ENCODE assay signal across 13 cellular contexts in the genomic region with DNA sequence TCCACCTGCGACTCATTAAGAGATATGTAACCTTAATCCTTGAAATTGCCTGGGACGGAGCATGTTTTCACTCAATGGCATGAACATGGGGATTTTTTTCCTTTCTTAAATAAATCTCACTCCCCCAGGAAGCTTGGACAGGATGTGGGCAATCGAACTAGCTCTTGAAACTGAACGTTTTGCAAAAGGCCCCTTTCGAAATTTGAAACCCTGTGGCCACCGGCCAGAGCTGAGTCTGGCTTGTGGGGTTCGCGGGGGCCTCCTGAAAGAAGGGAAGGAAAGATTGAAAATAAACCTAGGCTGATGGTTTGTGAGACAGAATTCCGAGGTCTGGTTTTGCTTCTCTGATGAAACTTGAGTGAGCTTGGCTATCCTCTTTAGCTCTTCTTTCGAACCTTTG.
DNase-seq lines count a peak whose midpoint lies in the region; ATAC-seq and TF ChIP-seq lines count a peak whose summit lies in the region.
"Had no signal": no experiment of that assay in that cellular context is flagged by ENCODE, and none has a peak within 500 bp of the region (broad histone marks: within the 10 kb centered on the region; RNA-seq: fewer than 3 reads in every experiment).

No MANE protein-coding gene starts in this region.

- CTCF ChIA-PET in activated CD8-positive, alpha-beta T cell treated with anti-CD3 and anti-CD28 coated beads for 36 hours (lab: Charles Lee), result no interaction called here

- H3K27me3 ChIP-seq in adrenal gland (no peaks in the 10 kb centered on the region), layer of hippocampus (ENCODE audit: control insufficient read depth, insufficient read depth, low read length) (no peaks in the 10 kb centered on the region), suprapubic skin (peaks cover 11% of the 10 kb centered on the region)
- H3K27me3 ChIP-seq: tibial nerve had no signal

- H3K9me3 Mint-ChIP-seq in activated CD8-positive, alpha-beta T cell treated with anti-CD3 and anti-CD28 coated beads for 36 hours, result no peaks in the 10 kb centered on the region
- H3K9me3 Mint-ChIP-seq: natural killer cell treated with Interleukin-12 subunit alpha and Interleukin-12 subunit beta and Interleukin-15 and Interleukin-18, amount 100 ng/mL, for 72 hours had no signal

- DNase-seq in HFF-Myc (ENCODE audit: extremely low read depth, low read depth) (peak; percentile 82), adrenal gland (peak in 3 of 7 donors; percentile 21 to 54 (median 31)), suprapubic skin (ENCODE audit: low spot score in 2 of 2) (peak; percentile 44 to 50), OCI-M1 (lab: John Stamatoyannopoulos, UW) (no peak), activated gamma-delta T cell treated with Interleukin-2 at 50 U/mL for 16 hours (no peak)
- DNase-seq in activated CD8-positive, alpha-beta T cell treated with anti-CD3 and anti-CD28 coated beads for 36 hours, result no peak
- DNase-seq: activated naive CD8-positive, alpha-beta T cell treated with anti-CD3 and anti-CD28 coated beads, Interleukin-2, amount 10 ng/mL, durations not matched to agents 7 days and 5 days; NCI-H1436; NCI-H748 treated with DMSO at 0.1 percent for 48 hours; SHP77 treated with DMSO at 0.1 percent for 48 hours had no signal

- TF ChIP-seq POLR2A in adrenal gland (IDR thresholded peaks at IDR 0.05) (no peak), suprapubic skin (IDR thresholded peaks at IDR 0.05) (no peak)

- no peak for ATAC-seq in activated CD8-positive, alpha-beta T cell treated with anti-CD3 and anti-CD28 coated beads for 36 hours
- ATAC-seq: natural killer cell treated with Interleukin-12 subunit alpha and Interleukin-12 subunit beta and Interleukin-15 and Interleukin-18, amount 100 ng/mL, for 72 hours had no signal

- peaks cover 20% of the 10 kb centered on the region for H3K27me3 Mint-ChIP-seq in activated CD8-positive, alpha-beta T cell treated with anti-CD3 and anti-CD28 coated beads for 36 hours

- H3K36me3 Mint-ChIP-seq in activated CD8-positive, alpha-beta T cell treated with anti-CD3 and anti-CD28 coated beads for 36 hours (ENCODE audit: low read depth), result no peaks in the 10 kb centered on the region
- H3K36me3 Mint-ChIP-seq: activated naive CD8-positive, alpha-beta T cell treated with anti-CD3 and anti-CD28 coated beads, Interleukin-2, amount 10 ng/mL, durations not matched to agents 7 days and 5 days; natural killer cell treated with Interleukin-12 subunit alpha and Interleukin-12 subunit beta and Interleukin-15 and Interleukin-18, amount 100 ng/mL, for 72 hours had no signal

- H3K27ac Mint-ChIP-seq in activated CD8-positive, alpha-beta T cell treated with anti-CD3 and anti-CD28 coated beads for 36 hours, result no peak overlapping the region
- H3K27ac Mint-ChIP-seq: activated naive CD8-positive, alpha-beta T cell treated with anti-CD3 and anti-CD28 coated beads, Interleukin-2, amount 10 ng/mL, durations not matched to agents 7 days and 5 days; natural killer cell treated with Interleukin-12 subunit alpha and Interleukin-12 subunit beta and Interleukin-15 and Interleukin-18, amount 100 ng/mL, for 72 hours had no signal

- no peak for TF ChIP-seq EP300 in suprapubic skin (IDR thresholded peaks at IDR 0.05)

- peak overlapping the region in 3 of 5 donors; percentile 10 to 82 (median 44) for H3K27ac ChIP-seq in adrenal gland
- H3K27ac ChIP-seq in layer of hippocampus (ENCODE audit: low read depth, low read length), result peak overlapping the region; percentile 22
- H3K27ac ChIP-seq in suprapubic skin, result no peak overlapping the region

- peaks cover 0 to 23% of the 10 kb centered on the region in 2 donors for H3K36me3 ChIP-seq in adrenal gland (replicated peaks in 1 of 2)
- H3K36me3 ChIP-seq in suprapubic skin, result no peaks in the 10 kb centered on the region

- no peak for TF ChIP-seq CTCF in HFF-Myc (IDR thresholded peaks at IDR 0.05; ENCODE audit: low read depth, low read length, missing control alignments)
- no peak for TF ChIP-seq CTCF in adrenal gland (IDR thresholded peaks at IDR 0.05)
- TF ChIP-seq CTCF in suprapubic skin (IDR thresholded peaks at IDR 0.05), result no peak
- TF ChIP-seq CTCF in activated CD8-positive, alpha-beta T cell treated with anti-CD3 and anti-CD28 coated beads for 36 hours (IDR thresholded peaks at IDR 0.05), result no peak

- H3K4me3 Mint-ChIP-seq in activated CD8-positive, alpha-beta T cell treated with anti-CD3 and anti-CD28 coated beads for 36 hours, result no peak overlapping the region
- H3K4me3 Mint-ChIP-seq: natural killer cell treated with Interleukin-12 subunit alpha and Interleukin-12 subunit beta and Interleukin-15 and Interleukin-18, amount 100 ng/mL, for 72 hours had no signal

- intact Hi-C loops in adrenal gland (cut with DNase I), result no loop called here
- intact Hi-C loops in activated CD8-positive, alpha-beta T cell treated with anti-CD3 and anti-CD28 coated beads for 36 hours (cut with micrococcal nuclease), result no loop called here

- 43 to 56% (median 49%) methylated on average over 10 of the region's 10 CpGs for WGBS in adrenal gland, 4 donors
- 59% methylated on average over 10 of the region's 10 CpGs for WGBS in suprapubic skin

- POLR2A ChIA-PET in activated CD8-positive, alpha-beta T cell treated with anti-CD3 and anti-CD28 coated beads for 36 hours (lab: Charles Lee), result no interaction called here

- H3K9me3 ChIP-seq in adrenal gland (replicated peaks in 1 of 3), result no peaks in the 10 kb centered on the region
- H3K9me3 ChIP-seq in suprapubic skin, result no peaks in the 10 kb centered on the region
- H3K9me3 ChIP-seq: tibial nerve had no signal

- peaks cover 0 to 20% of the 10 kb centered on the region in 2 donors for H3K4me1 ChIP-seq in adrenal gland (replicated peaks in 1 of 2)
- H3K4me1 ChIP-seq in suprapubic skin, result no peaks in the 10 kb centered on the region

- H3K4me1 Mint-ChIP-seq in activated CD8-positive, alpha-beta T cell treated with anti-CD3 and anti-CD28 coated beads for 36 hours (ENCODE audit: low read depth), result no peaks in the 10 kb centered on the region

- H3K4me3 ChIP-seq in HFF-Myc (replicated peaks; ENCODE audit: low read depth, low read length) (no peak overlapping the region), adrenal gland (no peak overlapping the region), suprapubic skin (no peak overlapping the region)
- H3K4me3 ChIP-seq: tibial nerve had no signal

Comparison
In these comparisons a context has a peak if more than half of its experiments do, and no peak if none do; other contexts are left out.
1. DNase-seq: peak in HFF-Myc (single experiment) and suprapubic skin (2 of 2); none in OCI-M1 (single experiment), activated gamma-delta T cell treated with Interleukin-2 at 50 U/mL for 16 hours (single experiment) and activated CD8-positive, alpha-beta T cell treated with anti-CD3 and anti-CD28 coated beads for 36 hours (single experiment).